ENCODE assay signal across 23 cellular contexts in genomic region chr18:13973061-13973460, GRCh38. TPM values are rescaled to one million over a fixed set of nuclear protein-coding genes. Genes with fewer than 3 reads are reported as not detected.
DNase-seq lines count a peak whose midpoint lies in the region; ATAC-seq, FAIRE-seq and TF ChIP-seq lines count a peak whose summit lies in the region.
"Had no signal": no experiment of that assay in that cellular context is flagged by ENCODE, and none has a peak within 500 bp of the region (broad histone marks: within the 10 kb centered on the region; RNA-seq: fewer than 3 reads in every experiment).

No MANE protein-coding gene starts in this region.

- H3K4me2 ChIP-seq in H9 (ENCODE audit: insufficient read depth, insufficient read length, low read length) (no peak overlapping the region), H1 (ENCODE audit: insufficient read depth in 1 of 2, low read depth in 2 of 2, low read length in 2 of 2) (no peak overlapping the region)

- peak; percentile 32 for DNase-seq in ELF-1 (ENCODE audit: low read depth, low spot score)
- DNase-seq in H9 = peak; percentile 52
- DNase-seq in H1 (ENCODE audit: low read depth in 1 of 2, low spot score in 2 of 2) = no peak
- no peak for DNase-seq in nephron progenitor cell
- DNase-seq in T-helper 2 cell = no peak
- DNase-seq in AG08395 (ENCODE audit: low spot score) = no peak
- DNase-seq in natural killer cell = no peak
- DNase-seq: DMS153, EL, Karpas-422, MM.1S, NCI-H1092 treated with DMSO at 0.1 percent for 48 hours, NCI-H146, NCI-H2029 treated with DMSO at 0.1 percent for 48 hours, NCI-H2227 treated with DMSO at 0.1 percent for 48 hours, NCI-H510A treated with DMSO at 0.1 percent for 48 hours, RPMI8226, SHP77 treated with DMSO at 0.1 percent for 48 hours, T-helper 1 cell had no signal

- H3K4ac ChIP-seq in H9 (ENCODE audit: low read depth, low read length) (no peak overlapping the region), H1 (replicated peaks; ENCODE audit: insufficient read length, low read depth, low read length) (no peak overlapping the region)

- FAIRE-seq in H1 (lab: Jason Lieb, UNC) = no peak
- FAIRE-seq: HTR-8/SVneo had no signal

- H4K91ac ChIP-seq in H9 (ENCODE audit: insufficient read length, low read depth, low read length) (no peak overlapping the region), H1 (replicated peaks; ENCODE audit: insufficient read length, low read length) (no peak overlapping the region)

- no peak for TF ChIP-seq EP300 in H1 (IDR thresholded peaks at IDR 0.05; ENCODE audit: borderline replicate concordance in 1 of 2, low read depth in 2 of 2, low read length in 2 of 2)

- no peaks in the 10 kb centered on the region for H3K4me1 ChIP-seq in H9 (ENCODE audit: insufficient read depth, low read length)
- no peaks in the 10 kb centered on the region for H3K4me1 ChIP-seq in H1 (replicated peaks in 1 of 4; ENCODE audit: control insufficient read depth in 3 of 4, insufficient read depth in 4 of 4, low read length in 3 of 4)
- H3K4me1 ChIP-seq: HAP-1 had no signal

- H3T11ph ChIP-seq in H9 (ENCODE audit: low read length) = no peak overlapping the region

- H3K27me3 ChIP-seq in H9 (ENCODE audit: insufficient read depth, low read length) = no peaks in the 10 kb centered on the region
- no peaks in the 10 kb centered on the region for H3K27me3 ChIP-seq in H1 (replicated peaks in 1 of 4; ENCODE audit: control insufficient read depth in 3 of 4, extremely low read depth in 1 of 4, insufficient read depth in 3 of 4, low read length in 3 of 4)

- no peak for TF ChIP-seq POLR2A in H1 (IDR thresholded peaks at IDR 0.05; ENCODE audit: control extremely low read depth in 1 of 2, low read depth in 2 of 2, low read length in 2 of 2)

- H3K4me3 ChIP-seq in H1 (ENCODE audit: extremely low read depth in 1 of 4, insufficient read depth in 2 of 4, low read depth in 3 of 4, low read length in 4 of 4) = no peak overlapping the region
- H3K4me3 ChIP-seq: HAP-1 had no signal

- H3K9me3 Mint-ChIP-seq in H9 (peaks cover 20% of the 10 kb centered on the region in 2 experiments), nephron progenitor cell (peaks cover 27% of the 10 kb centered on the region), natural killer cell (peaks cover 4 to 7% of the 10 kb centered on the region in 2 donors)

- H3K27me3 Mint-ChIP-seq in H9 (ENCODE audit: low read depth) (no peaks in the 10 kb centered on the region), nephron progenitor cell (ENCODE audit: low read depth, poor library complexity) (no peaks in the 10 kb centered on the region), natural killer cell (ENCODE audit: low read depth in 2 of 2) (no peaks in the 10 kb centered on the region)

- H3K4me1 Mint-ChIP-seq in H9 (no peaks in the 10 kb centered on the region), nephron progenitor cell (no peaks in the 10 kb centered on the region), natural killer cell (no peaks in the 10 kb centered on the region)
- H3K4me1 Mint-ChIP-seq: CD14-positive monocyte had no signal

- H3K4me3 Mint-ChIP-seq in H9 = no peak overlapping the region
- H3K4me3 Mint-ChIP-seq in nephron progenitor cell = no peak overlapping the region
- no peak overlapping the region for H3K4me3 Mint-ChIP-seq in natural killer cell
- H3K4me3 Mint-ChIP-seq: CD14-positive monocyte, IgD-negative memory B cell had no signal

- H3K79me1 ChIP-seq in H9 (ENCODE audit: insufficient read depth, low read depth, low read length, poor library complexity, severe bottlenecking) (no peaks in the 10 kb centered on the region), H1 (ENCODE audit: low read depth, low read length) (no peaks in the 10 kb centered on the region; the same call in 1 of the 2 replicates)

- POLR2A ChIA-PET in H1 (lab: Charles Lee; ENCODE audit: partially characterized antibody) = interaction anchor here (1.1 kb wide), 1 partner anchor 15 kb away, joined by 3 read pairs; no protein-coding TSS in a partner anchor

- H2BK20ac ChIP-seq in H9 (ENCODE audit: low read depth, low read length, poor library complexity, severe bottlenecking) = no peak overlapping the region
- H2BK20ac ChIP-seq in H1 (ENCODE audit: low read length) = no peak overlapping the region

- H4K8ac ChIP-seq in H9 (replicated peaks; ENCODE audit: insufficient read length, low read depth, low read length) = no peak overlapping the region
- no peak overlapping the region for H4K8ac ChIP-seq in H1 (ENCODE audit: extremely low read depth, insufficient read depth, low read length)

- H3K18ac ChIP-seq in H9 (ENCODE audit: insufficient read length, low read depth, low read length) = no peak overlapping the region
- no peak overlapping the region for H3K18ac ChIP-seq in H1 (ENCODE audit: extremely low read depth, low read length)

- TF ChIP-seq CTCF in H9 (conservative IDR thresholded peaks at IDR 0.05) (peak; percentile 47; the same call in 2 of the 3 replicates), H1 (IDR thresholded peaks at IDR 0.05; ENCODE audit: control extremely low read depth in 1 of 3, insufficient read depth in 1 of 3, low read depth in 1 of 3, low read length in 3 of 3) (peak; percentile 40 to 49 (median 45)), nephron progenitor cell (IDR thresholded peaks at IDR 0.05) (no peak), natural killer cell (IDR thresholded peaks at IDR 0.05) (no peak)

- H3K23ac ChIP-seq in H9 (ENCODE audit: insufficient read length, low read depth, low read length) (no peak overlapping the region), H1 (ENCODE audit: insufficient read length) (no peak overlapping the region)

- H4K20me1 ChIP-seq in H9 (ENCODE audit: control insufficient read depth, insufficient read depth, insufficient read length) = no peaks in the 10 kb centered on the region
- no peaks in the 10 kb centered on the region for H4K20me1 ChIP-seq in H1 (replicated peaks in 1 of 2; ENCODE audit: control insufficient read depth in 1 of 2, insufficient read depth in 2 of 2, low read length in 2 of 2)

- CTCF ChIA-PET in H1 (lab: Charles Lee; ENCODE audit: partially characterized antibody) = interaction anchor here (1.0 to 2.3 kb wide), 5 partner anchors 12 to 114 kb away, joined by 3 to 9 read pairs (median 3); no protein-coding TSS in a partner anchor

- H3K27ac ChIP-seq in H9 (ENCODE audit: insufficient read length, low read depth, low read length) (no peak overlapping the region), H1 (ENCODE audit: low read depth, low read length) (no peak overlapping the region)

- no peak for ATAC-seq in natural killer cell

- H2BK120ac ChIP-seq in H9 (ENCODE audit: low read depth, low read length, poor library complexity, severe bottlenecking) (no peak overlapping the region), H1 (replicated peaks; ENCODE audit: low read depth, low read length) (no peak overlapping the region)

- no peak overlapping the region for H4K5ac ChIP-seq in H9 (ENCODE audit: insufficient read length, low read depth, low read length)
- H4K5ac ChIP-seq in H1 (ENCODE audit: insufficient read length, low read depth, low read length) = no peak overlapping the region

- H3K9me3 ChIP-seq in H9 (ENCODE audit: control insufficient read depth, low read depth, low read length) (no peaks in the 10 kb centered on the region), H1 (ENCODE audit: insufficient read depth in 2 of 2, low read depth in 1 of 2, low read length in 1 of 2) (peaks cover 0 to 3% of the 10 kb centered on the region in 2 experiments; a peak in 1 of 4 replicates)
- H3K9me3 ChIP-seq: HAP-1 had no signal

- intact Hi-C loops in natural killer cell (cut with micrococcal nuclease) = no loop called here

- no peaks in the 10 kb centered on the region for H3K36me3 ChIP-seq in H1 (ENCODE audit: control insufficient read depth in 2 of 4, insufficient read depth in 4 of 4, low read length in 3 of 4)
- H3K36me3 ChIP-seq: HAP-1 had no signal

- H2BK12ac ChIP-seq in H9 (ENCODE audit: insufficient read length, low read depth, low read length) (no peak overlapping the region), H1 (ENCODE audit: low read depth, low read length) (no peak overlapping the region)

- H3K27ac Mint-ChIP-seq in H9 (no peak overlapping the region), nephron progenitor cell (peak overlapping the region; percentile 24), natural killer cell (no peak overlapping the region)
- H3K27ac Mint-ChIP-seq: CD14-positive monocyte, IgD-negative memory B cell had no signal

- H3K14ac ChIP-seq in H9 (ENCODE audit: insufficient read depth, low read length) (no peak overlapping the region), H1 (ENCODE audit: insufficient read length) (no peak overlapping the region)

- H3K36me3 Mint-ChIP-seq in H9 (ENCODE audit: insufficient read depth in 1 of 3, low read depth in 3 of 3) (peaks cover 0 to 2% (median 0%) of the 10 kb centered on the region in 3 experiments; a peak in 1 of 7 replicates), nephron progenitor cell (ENCODE audit: low read depth) (no peaks in the 10 kb centered on the region), natural killer cell (no peaks in the 10 kb centered on the region)
- H3K36me3 Mint-ChIP-seq: CD14-positive monocyte, IgD-negative memory B cell had no signal

- no peak overlapping the region for H2AK5ac ChIP-seq in H9 (ENCODE audit: insufficient read length, low read length)
- no peak overlapping the region for H2AK5ac ChIP-seq in H1 (ENCODE audit: low read depth, low read length)

- WGBS in H9 (ENCODE audit: extremely low coverage, insufficient read length, low lambda C conversion rate) = no CpG with 5 or more reads among the region's 4 CpGs
- WGBS in H1 (ENCODE audit: extremely low coverage in 1 of 2, insufficient coverage in 1 of 2, insufficient read length in 1 of 2, insufficient replicate concordance in 2 of 2, low coverage in 1 of 2, low lambda C conversion rate in 2 of 2, missing lambda C conversion rate in 1 of 2), 2 experiments = 69% methylated on average over 4 of the region's 4 CpGs; no CpG with 5 or more reads in 1 of the 2 experiments

- H3K79me2 ChIP-seq in H9 (ENCODE audit: insufficient read depth, low read length) = no peaks in the 10 kb centered on the region
- H3K79me2 ChIP-seq in H1 (ENCODE audit: control insufficient read depth in 1 of 2, insufficient read depth in 2 of 2, low read length in 2 of 2) = no peaks in the 10 kb centered on the region

- H3K56ac ChIP-seq in H9 (ENCODE audit: insufficient read length, low read depth, low read length) = no peak overlapping the region
- no peak overlapping the region for H3K56ac ChIP-seq in H1 (replicated peaks; ENCODE audit: insufficient read length, low read depth, low read length)

- H2BK15ac ChIP-seq in H9 (ENCODE audit: low read depth, low read length) (no peak overlapping the region), H1 (ENCODE audit: low read length) (no peak overlapping the region)

- H2AFZ ChIP-seq in H9 (ENCODE audit: low read length) = no peak overlapping the region
- no peak overlapping the region for H2AFZ ChIP-seq in H1 (ENCODE audit: low read length)

- peak; percentile 50 to 66 for TF ChIP-seq RAD21 in H1 (IDR thresholded peaks at IDR 0.05 in 1 of 2, conservative IDR thresholded peaks at IDR 0.05 in 1 of 2; ENCODE audit: low read depth in 2 of 2, low read length in 2 of 2)

- no peak overlapping the region for H3K9ac ChIP-seq in H9 (ENCODE audit: extremely low read depth, insufficient read length, low read length)
- no peak overlapping the region for H3K9ac ChIP-seq in H1 (replicated peaks in 1 of 4; ENCODE audit: extremely low read depth in 1 of 4, low read depth in 3 of 4, low read length in 3 of 4)

- no peak overlapping the region for H2BK5ac ChIP-seq in H9 (ENCODE audit: insufficient read length, low read length)
- H2BK5ac ChIP-seq in H1 (ENCODE audit: low read depth, low read length) = no peak overlapping the region

- H3K23me2 ChIP-seq in H9 (ENCODE audit: insufficient read length, low read depth, low read length, poor library complexity, severe bottlenecking) (no peaks in the 10 kb centered on the region), H1 (ENCODE audit: low read depth, low read length) (no peaks in the 10 kb centered on the region)

RNA-seq across cellular contexts. Expression of gene MC2R, which starts 57.7 kb away (rescaled TPM):
- total RNA-seq in H9 (2021) (not detected in 2 replicates), natural killer cell (not detected)
- not detected in 2 replicates for total RNA-seq in H1 (2021; fragmentation: NEBNext Ultra II Directional; extraction: Animal tissue kit (Norgen Biotek cat#: 25700))
- polyA plus RNA-seq in H1 (2011; rRNA removed) = not detected in 2 replicates
- polyA plus RNA-seq in H1 (2011; cell fraction: cytosol; rRNA removed) = not detected
- not detected for polyA plus RNA-seq in H1 (2011; cell fraction: nucleus; rRNA removed)
- not detected in 4 replicates for polyA plus RNA-seq in H1 (2012, experiment 1 of 2)
- not detected for polyA plus RNA-seq in H1 (2012, experiment 2 of 2)
- not detected for polyA plus RNA-seq in H1 (2013, experiment 1 of 2)
- polyA plus RNA-seq in H1 (2013, experiment 2 of 2) = not detected
- not detected in 2 replicates for polyA minus RNA-seq in H1 (2011; rRNA and poly(A)+ RNA removed)
- polyA minus RNA-seq in H1 (2011; cell fraction: cytosol; rRNA and poly(A)+ RNA removed) = not detected
- not detected for polyA minus RNA-seq in H1 (2011; cell fraction: nucleus; rRNA and poly(A)+ RNA removed)
- polyA plus RNA-seq: CD14-positive monocyte, IgD-negative memory B cell had no signal

Comparison
In these comparisons a context has a peak if more than half of its experiments do, and no peak if none do; other contexts are left out.
1. DNase-seq: peak in ELF-1 (single experiment) and H9 (single experiment); none in H1 (0 of 2), nephron progenitor cell (single experiment), T-helper 2 cell (0 of 5), AG08395 (single experiment) and natural killer cell (single experiment).
2. CTCF ChIP-seq: peak in H9 (single experiment) and H1 (3 of 3); none in nephron progenitor cell (single experiment) and natural killer cell (single experiment).